ENCODE assay signal across 31 cellular contexts in genomic region chr1:193565971-193566577, GRCh38.
"Had no signal": no experiment of that assay in that cellular context is flagged by ENCODE, and none has a peak within 500 bp of the region (broad histone marks: within the 10 kb centered on the region; RNA-seq: fewer than 3 reads in every experiment).

No MANE protein-coding gene starts in this region.

- DNase-seq: activated CD4-positive, alpha-beta T cell treated with anti-CD3 and anti-CD28 coated beads, Interleukin-2, amount 10 ng/mL, durations not matched to agents 24 days and 14 days; activated CD4-positive, alpha-beta T cell treated with anti-CD3 and anti-CD28 coated beads, Interleukin-2, amount 50 U/mL, for 4 hours; activated CD8-positive, alpha-beta T cell treated with anti-CD3 and anti-CD28 coated beads for 36 hours; activated gamma-delta T cell; activated naive CD4-positive, alpha-beta T cell treated with Interleukin-2 at 50 U/mL for 16 hours; activated naive CD8-positive, alpha-beta T cell treated with anti-CD3 and anti-CD28 coated beads, Interleukin-2, amount 10 ng/mL, durations not matched to agents 7 days and 5 days; activated T-cell treated with anti-CD3 and anti-CD28 coated beads, Interleukin-2, amount 50 U/mL, for 1 hour; activated T-cell treated with anti-CD3 and anti-CD28 coated beads, Interleukin-2, amount 50 U/mL, for 72 hours; body of pancreas; caudate nucleus; cerebellar nuclear complex; Kasumi-1; MG63; NCI-H1048; NCI-H1105 treated with DMSO at 0.1 percent for 48 hours; NCI-H1436; NCI-H1694 treated with DMSO at 0.1 percent for 48 hours; NCI-H2029; NCI-H345; NCI-H510A; NCI-H526; NCI-H748 treated with DMSO at 0.1 percent for 48 hours; NK-92 treated with Interleukin-12 subunit alpha and Interleukin-12 subunit beta, amount 100 ng/mL, for 24 hours; Right ventricle myocardium superior; SW 1271; T-helper 1 cell; T1000 had no signal

- H3K9me3 Mint-ChIP-seq: activated naive CD4-positive, alpha-beta T cell treated with anti-CD3 and anti-CD28 coated beads, Interleukin-2, amount 50 U/mL, for 24 hours had no signal

- H3K36me3 Mint-ChIP-seq: activated naive CD4-positive, alpha-beta T cell treated with anti-CD3 and anti-CD28 coated beads, Interleukin-2, amount 50 U/mL, for 24 hours had no signal

- H3K9me3 ChIP-seq: body of pancreas, MG63 had no signal

- H3K27me3 ChIP-seq: body of pancreas, MG63 had no signal

- H3K27ac Mint-ChIP-seq: activated CD4-positive, alpha-beta T cell treated with anti-CD3 and anti-CD28 coated beads, Interleukin-2, amount 10 ng/mL, durations not matched to agents 24 days and 14 days; activated CD8-positive, alpha-beta T cell treated with anti-CD3 and anti-CD28 coated beads for 36 hours; activated naive CD8-positive, alpha-beta T cell treated with anti-CD3 and anti-CD28 coated beads, Interleukin-2, amount 10 ng/mL, durations not matched to agents 7 days and 5 days; activated T-cell treated with anti-CD3 and anti-CD28 coated beads, Interleukin-2, amount 50 U/mL, for 72 hours; activated T-helper 2 cell treated with anti-CD3 and anti-CD28 coated beads, Interferon-gamma antibody, Interleukin-2, Interleukin-4, amounts not matched to agents 10 μg/mL and 5 μg/mL and 100 μg/mL, durations not matched to agents 14 hours and 24 hours and 36 hours had no signal

- H3K27me3 Mint-ChIP-seq: activated CD4-positive, alpha-beta T cell treated with anti-CD3 and anti-CD28 coated beads, Interleukin-2, amount 10 ng/mL, durations not matched to agents 24 days and 14 days; activated CD8-positive, alpha-beta T cell treated with anti-CD3 and anti-CD28 coated beads for 36 hours; activated naive CD4-positive, alpha-beta T cell treated with anti-CD3 and anti-CD28 coated beads, Interleukin-2, amount 50 U/mL, for 24 hours; activated naive CD8-positive, alpha-beta T cell treated with anti-CD3 and anti-CD28 coated beads, Interleukin-2, amount 10 ng/mL, durations not matched to agents 7 days and 5 days had no signal

- H3K4me1 ChIP-seq: body of pancreas had no signal

- H3K27ac ChIP-seq: body of pancreas had no signal

- H3K4me3 Mint-ChIP-seq: activated CD4-positive, alpha-beta T cell treated with anti-CD3 and anti-CD28 coated beads, Interleukin-2, amount 10 ng/mL, durations not matched to agents 24 days and 14 days; activated CD8-positive, alpha-beta T cell treated with anti-CD3 and anti-CD28 coated beads for 36 hours; activated naive CD4-positive, alpha-beta T cell treated with anti-CD3 and anti-CD28 coated beads, Interleukin-2, amount 50 U/mL, for 24 hours; activated naive CD8-positive, alpha-beta T cell treated with anti-CD3 and anti-CD28 coated beads, Interleukin-2, amount 10 ng/mL, durations not matched to agents 7 days and 5 days; activated T-cell treated with anti-CD3 and anti-CD28 coated beads, Interleukin-2, amount 50 U/mL, for 72 hours had no signal

- FAIRE-seq: astrocyte, bronchial epithelial cell had no signal

- ATAC-seq: activated CD8-positive, alpha-beta T cell treated with anti-CD3 and anti-CD28 coated beads for 36 hours; activated T-cell treated with anti-CD3 and anti-CD28 coated beads, Interleukin-2, amount 50 U/mL, for 72 hours; body of pancreas had no signal

- H3K4me3 ChIP-seq: body of pancreas, MG63 had no signal

- H3K36me3 ChIP-seq: MG63 had no signal
